In genomic region chr15:74889882-74890768, GRCh38 we compare ENCODE assay signal across 8 cellular contexts. TPM values are rescaled to one million over a fixed set of nuclear protein-coding genes. Genes with fewer than 3 reads are reported as not detected.
DNase-seq lines count a peak whose midpoint lies in the region; ATAC-seq and TF ChIP-seq lines count a peak whose summit lies in the region.

Gene MPI (plus strand): TSS chr15:74890042. CDS start chr15:74890074, 32 bp downstream.

- H3K27ac Mint-ChIP-seq in chondrocyte (ENCODE audit: unreplicated experiment): peak within 1 kb of the TSS; percentile 74

- peaks cover 23% of the 10 kb centered on the region for H3K4me1 Mint-ChIP-seq in chondrocyte (ENCODE audit: low read depth)

- no peaks in the 10 kb centered on the region; the same call in 1 of the 2 replicates for H3K9me3 ChIP-seq in AG04450 (ENCODE audit: control insufficient read depth, insufficient read depth, low read length)

- peak; percentile 30 for DNase-seq in AG04450 (ENCODE audit: low read depth, low spot score)
- DNase-seq in NCI-H524 (lab: John Stamatoyannopoulos, UW): peak; percentile 78 to 90
- peak; percentile 82 to 83 for DNase-seq in activated CD4-positive, alpha-beta T cell treated with anti-CD3 and anti-CD28 coated beads for 4 hours
- peak; percentile 95 for DNase-seq in chondrocyte (ENCODE audit: low spot score)
- DNase-seq in kidney glomerular epithelial cell (lab: John Stamatoyannopoulos, UW): peak; percentile 70
- DNase-seq in stimulated activated CD4-positive, alpha-beta T cell treated with anti-CD3 and anti-CD28 coated beads, Interleukin-15, amount 100 ng/mL, for 48 hours (ENCODE audit: low read depth in 2 of 2): peak; percentile 85 to 88

- no peaks in the 10 kb centered on the region for H3K27me3 ChIP-seq in AG04450 (ENCODE audit: control insufficient read depth, insufficient read depth, low read length)

- H3K27ac ChIP-seq in AG04450 (ENCODE audit: low read depth, low read length): no peak within 1 kb of the TSS

- peak within 1 kb of the TSS; percentile 96 for H3K4me3 ChIP-seq in AG04450 (ENCODE audit: low read depth, low read length)

- H3K36me3 Mint-ChIP-seq in chondrocyte (ENCODE audit: low read depth): no peaks in the 10 kb centered on the region

- CTCF ChIA-PET in AG04450 (lab: Charles Lee): interaction anchor here (1.1 to 5.7 kb wide), 2 partner anchors 12 to 60 kb away, joined by 4 to 61 read pairs; no protein-coding TSS in a partner anchor

- no peak for TF ChIP-seq CTCF in AG04450 (IDR thresholded peaks at IDR 0.05; ENCODE audit: low read depth, low read length)
- peak; percentile 13 for TF ChIP-seq CTCF in chondrocyte (IDR thresholded peaks at IDR 0.05)

- H3K27me3 Mint-ChIP-seq in chondrocyte (ENCODE audit: low read depth): no peaks in the 10 kb centered on the region

- POLR2A ChIA-PET in AG04450 (lab: Yijun Ruan, JAX): interaction anchor here (0.6 to 1.6 kb wide), 3 partner anchors 9 to 16 kb away, joined by 4 to 5 read pairs (median 5); partner anchors contain the start of gene FAM219B

- ATAC-seq in GM18907 (IDR thresholded peaks at IDR 0.05; ENCODE audit: unreplicated experiment) (peak; percentile 89), HG03175 (IDR thresholded peaks at IDR 0.05; ENCODE audit: unreplicated experiment) (peak; percentile 91)

- peak within 1 kb of the TSS; percentile 88 for H3K4me3 Mint-ChIP-seq in chondrocyte (ENCODE audit: unreplicated experiment)

- no peaks in the 10 kb centered on the region for H3K9me3 Mint-ChIP-seq in chondrocyte (ENCODE audit: low read depth)

RNA-seq across cellular contexts. Expression of gene MPI, which starts in this region (rescaled TPM):
- polyA plus RNA-seq in AG04450 (2011; rRNA removed): 55.5 and 69.4 TPM in 2 replicates
- 58.0 and 67.6 TPM in 2 replicates for polyA minus RNA-seq in AG04450 (2011; rRNA and poly(A)+ RNA removed)
- total RNA-seq in chondrocyte: 27.6 to 29.2 TPM (median 28.2 TPM) in 3 replicates

Comparison
In these comparisons a context has a peak if more than half of its experiments do, and no peak if none do; other contexts are left out.
1. DNase-seq: peak in every context shown above with its lines; median percentile 95 in chondrocyte; 86 in stimulated activated CD4-positive, alpha-beta T cell treated with anti-CD3 and anti-CD28 coated beads, Interleukin-15, amount 100 ng/mL, for 48 hours; 84 in NCI-H524; 82 in activated CD4-positive, alpha-beta T cell treated with anti-CD3 and anti-CD28 coated beads for 4 hours; 70 in kidney glomerular epithelial cell; 30 in AG04450.